8 cellular contexts compared by ENCODE assay signal in genomic region chr16:30787613-30788378, GRCh38. TPM values are rescaled to one million over a fixed set of nuclear protein-coding genes. Genes with fewer than 3 reads are reported as not detected.
DNase-seq lines count a peak whose midpoint lies in the region; ATAC-seq, FAIRE-seq and TF ChIP-seq lines count a peak whose summit lies in the region.

No MANE protein-coding gene starts in this region.

- H3K9ac ChIP-seq in MM.1S (ENCODE audit: low read length) = peak overlapping the region; percentile 60; the same call in 1 of the 2 replicates

- peak overlapping the region; percentile 70 for H2AFZ ChIP-seq in MM.1S (ENCODE audit: low read length)

- H3K27ac ChIP-seq in MM.1S (ENCODE audit: low read length) = no peak overlapping the region
- H3K27ac ChIP-seq in effector memory CD4-positive, alpha-beta T cell (ENCODE audit: insufficient read depth, low read length, poor library complexity, severe bottlenecking) = no peak overlapping the region

- peaks cover 0 to 3% (median 0%) of the 10 kb centered on the region in 5 donors for H3K27me3 Mint-ChIP-seq in naive thymus-derived CD8-positive, alpha-beta T cell

- peak overlapping the region; percentile 95 for H3K4me3 ChIP-seq in AG10803 (ENCODE audit: low read length)
- peak overlapping the region; percentile 86 for H3K4me3 ChIP-seq in MM.1S (ENCODE audit: low read length)
- peak overlapping the region; percentile 62 for H3K4me3 ChIP-seq in effector memory CD4-positive, alpha-beta T cell (ENCODE audit: insufficient read depth, low read depth, low read length, poor library complexity, severe bottlenecking)

- peaks cover 0 to 3% (median 2%) of the 10 kb centered on the region in 3 donors for H3K36me3 Mint-ChIP-seq in naive thymus-derived CD8-positive, alpha-beta T cell

- H3K79me2 ChIP-seq in MM.1S (ENCODE audit: low read length) = no peaks in the 10 kb centered on the region

- H3K27ac Mint-ChIP-seq in naive thymus-derived CD8-positive, alpha-beta T cell = peak overlapping the region in 7 of 10 donors; percentile 6 to 86 (median 80)

- POLR2A ChIA-PET in naive thymus-derived CD8-positive, alpha-beta T cell (lab: Charles Lee) = interaction anchor here (1.0 to 2.4 kb wide), 4 partner anchors 10 to 87 kb away, joined by 3 to 34 read pairs (median 4); no protein-coding TSS in a partner anchor

- no peak for TF ChIP-seq POLR2A in GM12892 (IDR thresholded peaks at IDR 0.05; ENCODE audit: low read depth, low read length)

- DNase-seq in AG10803 (ENCODE audit: low read depth) = no peak
- no peak for DNase-seq in MM.1S
- DNase-seq in effector memory CD4-positive, alpha-beta T cell = no peak
- DNase-seq in naive thymus-derived CD8-positive, alpha-beta T cell = peak in 1 of 10 donors; percentile 58
- no peak for DNase-seq in urothelium cell line (ENCODE audit: low spot score)
- no peak for DNase-seq in GM12892 (ENCODE audit: insufficient read length)
- no peak for DNase-seq in NCI-H1048 (lab: John Stamatoyannopoulos, UW)

- no peaks in the 10 kb centered on the region for H4K20me1 ChIP-seq in MM.1S (ENCODE audit: insufficient read depth, low read length)

- no peaks in the 10 kb centered on the region for H3K27me3 ChIP-seq in MM.1S (replicated peaks; ENCODE audit: insufficient read depth, low read length)
- peaks cover 7% of the 10 kb centered on the region for H3K27me3 ChIP-seq in effector memory CD4-positive, alpha-beta T cell (replicated peaks; ENCODE audit: control insufficient read depth, insufficient read depth, low read length, poor library complexity, severe bottlenecking)

- H3K4me1 ChIP-seq in MM.1S (ENCODE audit: low read length) = no peaks in the 10 kb centered on the region
- H3K4me1 ChIP-seq in effector memory CD4-positive, alpha-beta T cell (ENCODE audit: control insufficient read depth, insufficient read depth, low read length, poor library complexity, severe bottlenecking) = peaks cover 13% of the 10 kb centered on the region

- H3K36me3 ChIP-seq in MM.1S (replicated peaks; ENCODE audit: insufficient read depth, low read length) = no peaks in the 10 kb centered on the region
- no peaks in the 10 kb centered on the region for H3K36me3 ChIP-seq in effector memory CD4-positive, alpha-beta T cell (ENCODE audit: control insufficient read depth, insufficient read depth, low read length)

- TF ChIP-seq CTCF in AG10803 (conservative IDR thresholded peaks at IDR 0.05; ENCODE audit: low read length) (no peak), MM.1S (IDR thresholded peaks at IDR 0.05; ENCODE audit: low read length) (no peak)

- peaks cover 12 to 31% (median 21%) of the 10 kb centered on the region in 4 donors for H3K4me1 Mint-ChIP-seq in naive thymus-derived CD8-positive, alpha-beta T cell

- peak overlapping the region; percentile 82 to 93 (median 87) for H3K4me3 Mint-ChIP-seq in naive thymus-derived CD8-positive, alpha-beta T cell

- H3K9me2 ChIP-seq in MM.1S (replicated peaks; ENCODE audit: insufficient read depth, low read length) = no peaks in the 10 kb centered on the region

- FAIRE-seq in urothelium cell line (lab: Jason Lieb, UNC) (no peak), GM12892 (lab: Jason Lieb, UNC) (no peak)

- no peaks in the 10 kb centered on the region for H3K9me3 ChIP-seq in MM.1S (replicated peaks; ENCODE audit: insufficient read depth, low read length)
- no peaks in the 10 kb centered on the region for H3K9me3 ChIP-seq in effector memory CD4-positive, alpha-beta T cell (ENCODE audit: control insufficient read depth, low read length)

- H3F3A ChIP-seq in MM.1S (ENCODE audit: insufficient read depth, low read length) = no peaks in the 10 kb centered on the region

- peak overlapping the region; percentile 86 for H3K4me2 ChIP-seq in MM.1S (ENCODE audit: low read depth, low read length)

- H3K9me3 Mint-ChIP-seq in naive thymus-derived CD8-positive, alpha-beta T cell = no peaks in the 10 kb centered on the region

- ATAC-seq in naive thymus-derived CD8-positive, alpha-beta T cell = no peak
- ATAC-seq in GM19324 (IDR thresholded peaks at IDR 0.05; ENCODE audit: low FRiP score, unreplicated experiment) = no peak

RNA-seq across cellular contexts. Expression of gene ZNF629, which starts 0.8 kb away (rescaled TPM):
- 1 to 10 TPM; 9.3 to 10.0 TPM for total RNA-seq in naive thymus-derived CD8-positive, alpha-beta T cell
- polyA plus RNA-seq in naive thymus-derived CD8-positive, alpha-beta T cell = 1 to 10 TPM in 1 of 3 donors, under 1 TPM in 2; 0.17 to 2.5 (median 0.91) TPM
- polyA plus RNA-seq in GM12892 (2012; ENCODE audit: missing spikeins) = 0.30 TPM

RNA-seq across cellular contexts. Expression of gene RNF40, which starts 25.7 kb away (rescaled TPM):
- 100 to 1,000 TPM; 112 to 114 TPM for total RNA-seq in naive thymus-derived CD8-positive, alpha-beta T cell
- 10 to 100 TPM; 24.4 to 52.4 (median 27.2) TPM for polyA plus RNA-seq in naive thymus-derived CD8-positive, alpha-beta T cell
- polyA plus RNA-seq in GM12892 (2012; ENCODE audit: missing spikeins) = 32.1 TPM

RNA-seq across cellular contexts. Expression of gene CFAP119, which starts 25.9 kb away (rescaled TPM):
- 1 to 10 TPM; 2.0 to 4.1 TPM for total RNA-seq in naive thymus-derived CD8-positive, alpha-beta T cell
- polyA plus RNA-seq in naive thymus-derived CD8-positive, alpha-beta T cell = under 1 TPM; 0.11 to 0.38 (median 0.31) TPM
- 4.9 TPM for polyA plus RNA-seq in GM12892 (2012; ENCODE audit: missing spikeins)

RNA-seq across cellular contexts. Expression of gene PHKG2, which starts 39.6 kb away (rescaled TPM):
- total RNA-seq in naive thymus-derived CD8-positive, alpha-beta T cell = 10 to 100 TPM; 50.2 to 53.7 TPM
- 10 to 100 TPM; 39.7 to 43.1 (median 40.6) TPM for polyA plus RNA-seq in naive thymus-derived CD8-positive, alpha-beta T cell
- 24.4 TPM for polyA plus RNA-seq in GM12892 (2012; ENCODE audit: missing spikeins)
